In genomic region chr11:118859995-118860394, GRCh38 we compare ENCODE assay signal across 29 cellular contexts. TPM values are rescaled to one million over a fixed set of nuclear protein-coding genes. Genes with fewer than 3 reads are reported as not detected.
DNase-seq lines count a peak whose midpoint lies in the region; ATAC-seq and TF ChIP-seq lines count a peak whose summit lies in the region.
"Had no signal": no experiment of that assay in that cellular context is flagged by ENCODE, and none has a peak within 500 bp of the region (broad histone marks: within the 10 kb centered on the region; RNA-seq: fewer than 3 reads in every experiment).

No MANE protein-coding gene starts in this region.

- no peaks in the 10 kb centered on the region for H3K27me3 ChIP-seq in BLaER1
- no peaks in the 10 kb centered on the region for H3K27me3 ChIP-seq in upper lobe of left lung
- H3K27me3 ChIP-seq: brain microvascular endothelial cell, hepatocyte, Peyer's patch, right atrium auricular region, tibial nerve had no signal

- H3K9me3 Mint-ChIP-seq in IgD-negative memory B cell: no peaks in the 10 kb centered on the region
- H3K9me3 Mint-ChIP-seq in activated T-helper 1 cell treated with anti-CD3 and anti-CD28 coated beads, Interleukin-12 subunit alpha, Interleukin-12 subunit beta, Interleukin-2, Interleukin-4 antibody, amounts not matched to agents 30 ng/mL and 10 ng/mL and 1 ng/mL, durations not matched to agents 14 hours and 24 hours and 36 hours: no peaks in the 10 kb centered on the region
- peaks cover 0 to 2% (median 0%) of the 10 kb centered on the region in 9 donors for H3K9me3 Mint-ChIP-seq in naive thymus-derived CD8-positive, alpha-beta T cell
- H3K9me3 Mint-ChIP-seq in T-cell: no peaks in the 10 kb centered on the region
- H3K9me3 Mint-ChIP-seq: activated naive CD4-positive, alpha-beta T cell treated with anti-CD3 and anti-CD28 coated beads, Interleukin-2, amount 10 ng/mL, durations not matched to agents 7 days and 5 days; activated T-helper 17 cell treated with anti-CD3 and anti-CD28 coated beads, Interleukin-2, amount 50 U/mL, for 72 hours; H9 had no signal

- no peak overlapping the region for H3K4me3 ChIP-seq in BLaER1
- H3K4me3 ChIP-seq in upper lobe of left lung: no peak overlapping the region
- H3K4me3 ChIP-seq: hepatocyte, Peyer's patch, right atrium auricular region, tibial nerve had no signal

- no peak for DNase-seq in activated T-helper 1 cell treated with anti-CD3 and anti-CD28 coated beads, Interleukin-12 subunit alpha, Interleukin-12 subunit beta, Interleukin-2, Interleukin-4 antibody, amounts not matched to agents 30 ng/mL and 10 ng/mL and 1 ng/mL, durations not matched to agents 14 hours and 24 hours and 36 hours (ENCODE audit: low spot score)
- DNase-seq in naive thymus-derived CD8-positive, alpha-beta T cell: no peak
- DNase-seq in NCI-H345 treated with DMSO at 0.1 percent for 48 hours (lab: John Stamatoyannopoulos, UW; ENCODE audit: unreplicated experiment): no peak
- no peak for DNase-seq in upper lobe of left lung
- DNase-seq in T-cell: no peak
- no peak for DNase-seq in GM10266 (ENCODE audit: extremely low spot score)
- DNase-seq: activated naive CD4-positive, alpha-beta T cell treated with anti-CD3 and anti-CD28 coated beads, Interleukin-2, amount 10 ng/mL, durations not matched to agents 7 days and 5 days; amniotic stem cell; brain microvascular endothelial cell; DMS153; H9; NCI-H1417 treated with DMSO at 0.1 percent for 48 hours; NCI-H2029 treated with DMSO at 0.1 percent for 48 hours; NCI-H526 treated with DMSO at 0.1 percent for 48 hours; Peyer's patch; posterior cingulate gyrus; small intestine; stimulated activated CD4-positive, alpha-beta T cell treated with anti-CD3 and anti-CD28 coated beads, Interleukin-2, amount 100 ng/mL, for 24 hours; T-helper 9 cell had no signal

- H3K36me3 ChIP-seq in BLaER1: no peaks in the 10 kb centered on the region
- no peaks in the 10 kb centered on the region for H3K36me3 ChIP-seq in upper lobe of left lung
- H3K36me3 ChIP-seq: brain microvascular endothelial cell, Peyer's patch, right atrium auricular region, tibial nerve had no signal

- TF ChIP-seq CTCF in upper lobe of left lung (IDR thresholded peaks at IDR 0.05): no peak
- TF ChIP-seq CTCF in GM10266 (IDR thresholded peaks at IDR 0.05; ENCODE audit: control insufficient read depth, insufficient read depth, low read depth, missing control alignments): no peak

- H3K4me1 ChIP-seq in BLaER1 (peaks cover 53% of the 10 kb centered on the region), upper lobe of left lung (no peaks in the 10 kb centered on the region)
- H3K4me1 ChIP-seq: Peyer's patch, right atrium auricular region, tibial nerve had no signal

- 69 to 72% methylated on average over 3 to 4 of the region's 4 CpGs for WGBS in upper lobe of left lung, 2 donors

- ATAC-seq in naive thymus-derived CD8-positive, alpha-beta T cell: no peak
- ATAC-seq in upper lobe of left lung (ENCODE audit: low FRiP score in 2 of 2) (no peak), T-cell (replicated peaks in 1 of 4) (no peak)
- ATAC-seq: activated T-helper 17 cell treated with anti-CD3 and anti-CD28 coated beads, Interleukin-2, amount 50 U/mL, for 72 hours had no signal

- no peak overlapping the region for H3K9ac ChIP-seq in BLaER1

- CTCF ChIA-PET in T-cell (lab: Charles Lee): interaction anchor here (0.5 to 1.7 kb wide), 3 partner anchors 10 to 195 kb away, joined by 3 to 6 read pairs (median 6); no protein-coding TSS in a partner anchor

- H3K27me3 Mint-ChIP-seq in IgD-negative memory B cell (no peaks in the 10 kb centered on the region), T-cell (no peaks in the 10 kb centered on the region)
- H3K27me3 Mint-ChIP-seq in activated T-helper 1 cell treated with anti-CD3 and anti-CD28 coated beads, Interleukin-12 subunit alpha, Interleukin-12 subunit beta, Interleukin-2, Interleukin-4 antibody, amounts not matched to agents 30 ng/mL and 10 ng/mL and 1 ng/mL, durations not matched to agents 14 hours and 24 hours and 36 hours (ENCODE audit: insufficient read depth): peaks cover 3% of the 10 kb centered on the region
- no peaks in the 10 kb centered on the region for H3K27me3 Mint-ChIP-seq in naive thymus-derived CD8-positive, alpha-beta T cell
- H3K27me3 Mint-ChIP-seq: activated T-helper 17 cell treated with anti-CD3 and anti-CD28 coated beads, Interleukin-2, amount 50 U/mL, for 72 hours had no signal

- TF ChIP-seq POLR2A in upper lobe of left lung (IDR thresholded peaks at IDR 0.05): no peak

- TF ChIP-seq EP300 in upper lobe of left lung (IDR thresholded peaks at IDR 0.05): no peak

- H3K27ac ChIP-seq in BLaER1: no peak overlapping the region; the same call in 1 of the 2 replicates
- H3K27ac ChIP-seq in upper lobe of left lung: no peak overlapping the region
- H3K27ac ChIP-seq: brain microvascular endothelial cell, hepatocyte, HL-60, Peyer's patch, right atrium auricular region, tibial nerve had no signal

- H3K36me3 Mint-ChIP-seq in IgD-negative memory B cell (no peaks in the 10 kb centered on the region), T-cell (no peaks in the 10 kb centered on the region)
- H3K36me3 Mint-ChIP-seq in activated T-helper 1 cell treated with anti-CD3 and anti-CD28 coated beads, Interleukin-12 subunit alpha, Interleukin-12 subunit beta, Interleukin-2, Interleukin-4 antibody, amounts not matched to agents 30 ng/mL and 10 ng/mL and 1 ng/mL, durations not matched to agents 14 hours and 24 hours and 36 hours (ENCODE audit: low read depth): no peaks in the 10 kb centered on the region
- H3K36me3 Mint-ChIP-seq in naive thymus-derived CD8-positive, alpha-beta T cell: no peaks in the 10 kb centered on the region
- H3K36me3 Mint-ChIP-seq: activated naive CD4-positive, alpha-beta T cell treated with anti-CD3 and anti-CD28 coated beads, Interleukin-2, amount 10 ng/mL, durations not matched to agents 7 days and 5 days had no signal

- peak overlapping the region; percentile 39 for H3K4me2 ChIP-seq in BLaER1
- H3K4me2 ChIP-seq: hepatocyte had no signal

- H4K20me1 ChIP-seq in BLaER1: no peaks in the 10 kb centered on the region

- H3K27ac Mint-ChIP-seq in IgD-negative memory B cell (peak overlapping the region in 2 of 3 donors; percentile 8 to 19), T-cell (no peak overlapping the region)
- H3K27ac Mint-ChIP-seq in activated T-helper 1 cell treated with anti-CD3 and anti-CD28 coated beads, Interleukin-12 subunit alpha, Interleukin-12 subunit beta, Interleukin-2, Interleukin-4 antibody, amounts not matched to agents 30 ng/mL and 10 ng/mL and 1 ng/mL, durations not matched to agents 14 hours and 24 hours and 36 hours: peak overlapping the region; percentile 18
- H3K27ac Mint-ChIP-seq in naive thymus-derived CD8-positive, alpha-beta T cell: peak overlapping the region in 7 of 10 donors; percentile 24 to 82 (median 56)
- H3K27ac Mint-ChIP-seq: activated naive CD4-positive, alpha-beta T cell treated with anti-CD3 and anti-CD28 coated beads, Interleukin-2, amount 10 ng/mL, durations not matched to agents 7 days and 5 days; activated T-helper 17 cell treated with anti-CD3 and anti-CD28 coated beads, Interleukin-2, amount 50 U/mL, for 72 hours; H9 had no signal

- intact Hi-C loops in activated T-helper 1 cell treated with anti-CD3 and anti-CD28 coated beads, Interleukin-12 subunit alpha, Interleukin-12 subunit beta, Interleukin-2, Interleukin-4 antibody, amounts not matched to agents 30 ng/mL and 10 ng/mL and 1 ng/mL, durations not matched to agents 14 hours and 24 hours and 36 hours (cut with micrococcal nuclease): no loop called here

- POLR2A ChIA-PET in naive thymus-derived CD8-positive, alpha-beta T cell (lab: Charles Lee): interaction anchor here (0.7 to 4.0 kb wide), 6 partner anchors 9 to 134 kb away, joined by 3 to 17 read pairs (median 6); no protein-coding TSS in a partner anchor
- POLR2A ChIA-PET in T-cell (lab: Charles Lee): interaction anchor here in 1 of 2 donors (0.6 to 0.7 kb wide), 2 partner anchors 10 to 177 kb away, joined by 3 to 6 read pairs; no protein-coding TSS in a partner anchor

- H3K4me1 Mint-ChIP-seq in IgD-negative memory B cell (peaks cover 22 to 28% (median 22%) of the 10 kb centered on the region in 3 donors), T-cell (peaks cover 7 to 15% (median 11%) of the 10 kb centered on the region in 3 donors)
- peaks cover 6% of the 10 kb centered on the region for H3K4me1 Mint-ChIP-seq in activated T-helper 1 cell treated with anti-CD3 and anti-CD28 coated beads, Interleukin-12 subunit alpha, Interleukin-12 subunit beta, Interleukin-2, Interleukin-4 antibody, amounts not matched to agents 30 ng/mL and 10 ng/mL and 1 ng/mL, durations not matched to agents 14 hours and 24 hours and 36 hours (ENCODE audit: low read depth)
- H3K4me1 Mint-ChIP-seq in naive thymus-derived CD8-positive, alpha-beta T cell: peaks cover 10 to 34% (median 27%) of the 10 kb centered on the region in 4 donors
- H3K4me1 Mint-ChIP-seq: activated T-helper 17 cell treated with anti-CD3 and anti-CD28 coated beads, Interleukin-2, amount 50 U/mL, for 72 hours had no signal

- H3K9me3 ChIP-seq in BLaER1 (no peaks in the 10 kb centered on the region), upper lobe of left lung (no peaks in the 10 kb centered on the region)
- H3K9me3 ChIP-seq: Peyer's patch, right atrium auricular region, tibial nerve had no signal

- H3K4me3 Mint-ChIP-seq in IgD-negative memory B cell (no peak overlapping the region), T-cell (no peak overlapping the region)
- no peak overlapping the region for H3K4me3 Mint-ChIP-seq in activated T-helper 1 cell treated with anti-CD3 and anti-CD28 coated beads, Interleukin-12 subunit alpha, Interleukin-12 subunit beta, Interleukin-2, Interleukin-4 antibody, amounts not matched to agents 30 ng/mL and 10 ng/mL and 1 ng/mL, durations not matched to agents 14 hours and 24 hours and 36 hours
- H3K4me3 Mint-ChIP-seq in naive thymus-derived CD8-positive, alpha-beta T cell: peak overlapping the region in 1 of 10 donors; percentile 3
- H3K4me3 Mint-ChIP-seq: activated naive CD4-positive, alpha-beta T cell treated with anti-CD3 and anti-CD28 coated beads, Interleukin-2, amount 10 ng/mL, durations not matched to agents 7 days and 5 days; activated T-helper 17 cell treated with anti-CD3 and anti-CD28 coated beads, Interleukin-2, amount 50 U/mL, for 72 hours; H9 had no signal

RNA-seq across cellular contexts. Expression of gene CXCR5, which starts 23.7 kb away (rescaled TPM):
- 93.4 TPM for polyA plus RNA-seq in IgD-negative memory B cell
- 5.1 and 5.5 TPM in 2 replicates for total RNA-seq in activated T-helper 1 cell treated with anti-CD3 and anti-CD28 coated beads, Interleukin-12 subunit alpha, Interleukin-12 subunit beta, Interleukin-2, Interleukin-4 antibody, amounts not matched to agents 30 ng/mL and 10 ng/mL and 1 ng/mL, durations not matched to agents 14 hours and 24 hours and 36 hours
- total RNA-seq in naive thymus-derived CD8-positive, alpha-beta T cell: 1 to 10 TPM; 3.2 to 3.5 TPM
- polyA plus RNA-seq in naive thymus-derived CD8-positive, alpha-beta T cell: under 1 TPM; 0.17 to 0.63 (median 0.29) TPM
- under 1 TPM in 4 of 6 donors, not detected in 2; under 0.01 to 0.17 (median 0.16) TPM for total RNA-seq in upper lobe of left lung
- total RNA-seq in T-cell: 10 to 100 TPM in 1 of 5 donors, 1 to 10 TPM in 4; 4.7 to 10.6 (median 6.3) TPM
- total RNA-seq: cerebellum, frontal cortex, hepatocyte, lung microvascular endothelial cell, tibial nerve had no signal

Comparison
In these comparisons a context has a peak if more than half of its experiments do, and no peak if none do; other contexts are left out.
1. H3K27ac Mint-ChIP-seq: peak in IgD-negative memory B cell (2 of 3), activated T-helper 1 cell treated with anti-CD3 and anti-CD28 coated beads, Interleukin-12 subunit alpha, Interleukin-12 subunit beta, Interleukin-2, Interleukin-4 antibody, amounts not matched to agents 30 ng/mL and 10 ng/mL and 1 ng/mL, durations not matched to agents 14 hours and 24 hours and 36 hours (single experiment) and naive thymus-derived CD8-positive, alpha-beta T cell (7 of 10); none in T-cell (0 of 2).